ENCODE assay signal across 7 cellular contexts in genomic region chr12:10153271-10154144, GRCh38. TPM values are rescaled to one million over a fixed set of nuclear protein-coding genes. Genes with fewer than 3 reads are reported as not detected.
DNase-seq lines count a peak whose midpoint lies in the region; ATAC-seq and TF ChIP-seq lines count a peak whose summit lies in the region.

No MANE protein-coding gene starts in this region.

- H3K9me3 Mint-ChIP-seq in stimulated activated naive CD8-positive, alpha-beta T cell treated with anti-CD3 and anti-CD28 coated beads, Interleukin-15, Interleukin-2, amounts not matched to agents 100 ng/mL and 50 ng/mL, for 24 hours = no peaks in the 10 kb centered on the region

- peak overlapping the region; percentile 68 for H3K27ac Mint-ChIP-seq in stimulated activated naive CD8-positive, alpha-beta T cell treated with anti-CD3 and anti-CD28 coated beads, Interleukin-15, Interleukin-2, amounts not matched to agents 100 ng/mL and 50 ng/mL, for 24 hours

- DNase-seq in GM13977 (ENCODE audit: low spot score) (peak; percentile 57), HT-29 (ENCODE audit: low spot score) (peak; percentile 52), RWPE2 (ENCODE audit: low spot score) (no peak), foreskin melanocyte (peak; percentile 70)
- DNase-seq in activated effector memory CD4-positive, alpha-beta T cell treated with anti-CD3 and anti-CD28 coated beads, Interleukin-2, amount 50 U/mL, for 16 hours = peak; percentile 80

- H3K36me3 ChIP-seq in RWPE2 (ENCODE audit: low read depth) = no peaks in the 10 kb centered on the region
- H3K36me3 ChIP-seq in neural cell (ENCODE audit: insufficient read depth, low read length) = no peaks in the 10 kb centered on the region

- peak; percentile 65 for ATAC-seq in RWPE2 (ENCODE audit: low read depth)

- H3K27ac ChIP-seq in RWPE2 (ENCODE audit: poor library complexity, severe bottlenecking) = no peak overlapping the region
- H3K27ac ChIP-seq in neural cell (ENCODE audit: low read length) = no peak overlapping the region

- H3K27me3 ChIP-seq in RWPE2 (ENCODE audit: insufficient read depth, poor library complexity, severe bottlenecking) = no peaks in the 10 kb centered on the region
- no peaks in the 10 kb centered on the region for H3K27me3 ChIP-seq in neural cell (ENCODE audit: insufficient read depth, low read depth, low read length)

- no peaks in the 10 kb centered on the region for H3F3A ChIP-seq in neural cell (ENCODE audit: insufficient read depth, low read length, poor library complexity, severe bottlenecking)

- no peaks in the 10 kb centered on the region for H3K4me1 ChIP-seq in RWPE2 (ENCODE audit: insufficient read depth, poor library complexity, severe bottlenecking)

- peak overlapping the region; percentile 30 for H3K4me3 ChIP-seq in RWPE2 (ENCODE audit: severe bottlenecking)
- peak overlapping the region; percentile 72 for H3K4me3 ChIP-seq in neural cell (ENCODE audit: low read length)

- in situ Hi-C loops in GM13977 (cut with MboI; ENCODE audit: low pct_unique_long_range_greater_than_20kb, low sequenced_read_pairs, unreplicated experiment) = no loop called here

- peak overlapping the region; percentile 73 for H3K4me2 ChIP-seq in neural cell (ENCODE audit: low read length)

- peaks cover 24% of the 10 kb centered on the region for H3K27me3 Mint-ChIP-seq in stimulated activated naive CD8-positive, alpha-beta T cell treated with anti-CD3 and anti-CD28 coated beads, Interleukin-15, Interleukin-2, amounts not matched to agents 100 ng/mL and 50 ng/mL, for 24 hours

- peak overlapping the region; percentile 82 for H2AFZ ChIP-seq in neural cell (ENCODE audit: low read depth, low read length)

- H3K9me2 ChIP-seq in neural cell (ENCODE audit: insufficient read depth, low read length) = no peaks in the 10 kb centered on the region

- no peaks in the 10 kb centered on the region for H4K20me1 ChIP-seq in neural cell (ENCODE audit: insufficient read depth)

- no peaks in the 10 kb centered on the region for H3K36me3 Mint-ChIP-seq in stimulated activated naive CD8-positive, alpha-beta T cell treated with anti-CD3 and anti-CD28 coated beads, Interleukin-15, Interleukin-2, amounts not matched to agents 100 ng/mL and 50 ng/mL, for 24 hours (ENCODE audit: low read depth)

- H3K9ac ChIP-seq in neural cell (ENCODE audit: low read length) = peak overlapping the region; percentile 50

- peaks cover 13% of the 10 kb centered on the region for H3K4me1 Mint-ChIP-seq in stimulated activated naive CD8-positive, alpha-beta T cell treated with anti-CD3 and anti-CD28 coated beads, Interleukin-15, Interleukin-2, amounts not matched to agents 100 ng/mL and 50 ng/mL, for 24 hours (ENCODE audit: low read depth)

- peak; percentile 68 for TF ChIP-seq CTCF in GM13977 (IDR thresholded peaks at IDR 0.05; ENCODE audit: extremely low read depth, insufficient read depth, missing control alignments)
- TF ChIP-seq CTCF in RWPE2 (IDR thresholded peaks at IDR 0.05; ENCODE audit: poor library complexity, severe bottlenecking) = peak; percentile 73
- TF ChIP-seq CTCF in neural cell (IDR thresholded peaks at IDR 0.05; ENCODE audit: poor library complexity, severe bottlenecking) = peak; percentile 91

- H3K9me3 ChIP-seq in RWPE2 (ENCODE audit: severe bottlenecking) = no peaks in the 10 kb centered on the region
- H3K9me3 ChIP-seq in neural cell (ENCODE audit: low read length) = peaks cover 5% of the 10 kb centered on the region

- TF ChIP-seq EP300 in neural cell (conservative IDR thresholded peaks at IDR 0.05; ENCODE audit: poor library complexity, severe bottlenecking) = no peak

- no peaks in the 10 kb centered on the region for H3K79me2 ChIP-seq in neural cell (replicated peaks; ENCODE audit: insufficient read depth, low read length)

- peak; percentile 78 for TF ChIP-seq RAD21 in neural cell (conservative IDR thresholded peaks at IDR 0.05)

- H3K4me3 Mint-ChIP-seq in stimulated activated naive CD8-positive, alpha-beta T cell treated with anti-CD3 and anti-CD28 coated beads, Interleukin-15, Interleukin-2, amounts not matched to agents 100 ng/mL and 50 ng/mL, for 24 hours = peak overlapping the region; percentile 89

TF ChIP-seq in neural cell, 6 proteins besides CTCF, POLR2A, EP300 and RAD21:
- TF ChIP-seq MXI1 (conservative IDR thresholded peaks at IDR 0.05; ENCODE audit: poor library complexity, severe bottlenecking) (peak; percentile 22), POLR2AphosphoS5 (IDR thresholded peaks at IDR 0.05) (no peak), SMC3 (conservative IDR thresholded peaks at IDR 0.05; ENCODE audit: poor library complexity) (peak; percentile 92)

RNA-seq across cellular contexts. Expression of gene OLR1, which starts 18.4 kb away (rescaled TPM):
- total RNA-seq in HT-29 (2014; rRNA removed; shearing (Covaris generic)) = not detected in 2 replicates
- polyA plus RNA-seq in neural cell = not detected in 2 replicates
- not detected in 2 replicates for polyA minus RNA-seq in neural cell

RNA-seq across cellular contexts. Expression of gene CLEC7A, which starts 23.5 kb away (rescaled TPM):
- total RNA-seq in HT-29 (2014; rRNA removed; shearing (Covaris generic)) = not detected in 2 replicates
- not detected in 2 replicates for polyA plus RNA-seq in neural cell
- polyA minus RNA-seq in neural cell = not detected in 2 replicates

RNA-seq across cellular contexts. Expression of gene TMEM52B, which starts 25.3 kb away (rescaled TPM):
- not detected in 2 replicates for total RNA-seq in HT-29 (2014; rRNA removed; shearing (Covaris generic))
- polyA plus RNA-seq in neural cell = not detected in 2 replicates
- polyA minus RNA-seq in neural cell = not detected in 2 replicates

RNA-seq across cellular contexts. Expression of gene CLEC1A, which starts 54.7 kb away (rescaled TPM):
- total RNA-seq in HT-29 (2014; rRNA removed; shearing (Covaris generic)) = not detected in 2 replicates
- not detected in 2 replicates for polyA plus RNA-seq in neural cell
- not detected in 2 replicates for polyA minus RNA-seq in neural cell

RNA-seq across cellular contexts. Expression of gene GABARAPL1, which starts 59.2 kb away (rescaled TPM):
- total RNA-seq in HT-29 (2014; rRNA removed; shearing (Covaris generic)) = 7.9 and 17.4 TPM in 2 replicates
- 213 and 253 TPM in 2 replicates for polyA plus RNA-seq in neural cell
- 95.7 and 113 TPM in 2 replicates for polyA minus RNA-seq in neural cell
